8 cellular contexts compared by ENCODE assay signal in the genomic region with DNA sequence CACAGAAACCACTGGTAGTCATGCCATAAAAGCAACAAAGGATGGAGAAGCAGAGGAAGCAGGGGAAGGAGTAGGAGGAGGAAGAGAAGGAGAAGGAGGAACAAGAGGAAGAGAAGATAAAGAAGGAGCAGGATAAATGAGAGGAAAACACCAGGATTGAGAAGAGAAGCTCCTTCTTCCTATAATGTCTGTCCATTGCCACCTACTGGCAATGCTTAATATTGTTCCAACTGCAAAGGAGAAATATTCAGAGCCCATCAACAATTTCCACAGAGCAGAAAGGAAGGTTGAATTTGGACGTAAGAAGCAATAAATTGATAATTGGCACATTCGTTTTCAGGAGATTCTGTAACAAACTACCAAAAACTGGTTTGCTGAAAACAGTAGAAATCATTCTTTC.
DNase-seq lines count a peak whose midpoint lies in the region; ATAC-seq, FAIRE-seq and TF ChIP-seq lines count a peak whose summit lies in the region.

No MANE protein-coding gene starts in this region.

- no peak overlapping the region for H3K4ac ChIP-seq in H1 (replicated peaks; ENCODE audit: insufficient read length, low read depth, low read length)

- H3K9me3 ChIP-seq in heart right ventricle (peaks cover 0 to 3% (median 0%) of the 10 kb centered on the region in 11 donors), H1 (ENCODE audit: insufficient read depth in 2 of 2, low read depth in 1 of 2, low read length in 1 of 2) (no peaks in the 10 kb centered on the region)

- no peak overlapping the region for H4K5ac ChIP-seq in H1 (ENCODE audit: insufficient read length, low read depth, low read length)

- no peaks in the 10 kb centered on the region for H3K23me2 ChIP-seq in H1 (ENCODE audit: low read depth, low read length)

- H3K27ac ChIP-seq in heart right ventricle: no peak overlapping the region
- no peak overlapping the region for H3K27ac ChIP-seq in H1 (ENCODE audit: low read depth, low read length)

- H4K91ac ChIP-seq in H1 (replicated peaks; ENCODE audit: insufficient read length, low read length): no peak overlapping the region

- H2BK15ac ChIP-seq in H1 (ENCODE audit: low read length): no peak overlapping the region

- H3K14ac ChIP-seq in H1 (ENCODE audit: insufficient read length): no peak overlapping the region

- H3K23ac ChIP-seq in H1 (ENCODE audit: insufficient read length): no peak overlapping the region

- H3K79me2 ChIP-seq in H1 (ENCODE audit: control insufficient read depth in 1 of 2, insufficient read depth in 2 of 2, low read length in 2 of 2): no peaks in the 10 kb centered on the region

- H3K9ac ChIP-seq in H1 (replicated peaks in 1 of 4; ENCODE audit: extremely low read depth in 1 of 4, low read depth in 3 of 4, low read length in 3 of 4): no peak overlapping the region

- H3K4me3 ChIP-seq in heart right ventricle: no peak overlapping the region
- H3K4me3 ChIP-seq in H1 (ENCODE audit: extremely low read depth in 1 of 4, insufficient read depth in 2 of 4, low read depth in 3 of 4, low read length in 4 of 4): no peak overlapping the region
- H3K4me3 ChIP-seq in retinal pigment epithelial cell (ENCODE audit: low read length): no peak overlapping the region

- no peak overlapping the region for H2BK5ac ChIP-seq in H1 (ENCODE audit: low read depth, low read length)

- H2AK5ac ChIP-seq in H1 (ENCODE audit: low read depth, low read length): no peak overlapping the region

- 20 to 46% methylated on average over 2 of the region's 2 CpGs for WGBS in heart right ventricle, 2 donors
- WGBS in H1 (ENCODE audit: extremely low coverage in 1 of 2, insufficient coverage in 1 of 2, insufficient read length in 1 of 2, insufficient replicate concordance in 2 of 2, low coverage in 1 of 2, low lambda C conversion rate in 2 of 2, missing lambda C conversion rate in 1 of 2), 2 experiments: 76% methylated on average over 2 of the region's 2 CpGs; no CpG with 5 or more reads in 1 of the 2 experiments

- peak; percentile 71 to 78 for TF ChIP-seq RAD21 in H1 (IDR thresholded peaks at IDR 0.05 in 1 of 2, conservative IDR thresholded peaks at IDR 0.05 in 1 of 2; ENCODE audit: low read depth in 2 of 2, low read length in 2 of 2)

- intact Hi-C loops in heart right ventricle (cut with DNase I): loop anchor here in 2 of 10 donors (5.0 to 10.0 kb wide), 2 partner anchors 687 to 1089 kb away; no protein-coding TSS in a partner anchor
- intact Hi-C loops in cardiac septum (cut with DNase I): no loop called here

- TF ChIP-seq POLR2A in H1 (IDR thresholded peaks at IDR 0.05; ENCODE audit: control extremely low read depth in 1 of 2, low read depth in 2 of 2, low read length in 2 of 2): no peak

- POLR2A ChIA-PET in H1 (lab: Charles Lee; ENCODE audit: partially characterized antibody): interaction anchor here (0.6 kb wide), 1 partner anchor 309 kb away, joined by 3 read pairs; no protein-coding TSS in a partner anchor

- no peak for DNase-seq in heart right ventricle
- DNase-seq in cardiac septum (ENCODE audit: low spot score): no peak
- peak; percentile 52 for DNase-seq in NCI-H2171 treated with DMSO at 0.1 percent for 48 hours (lab: John Stamatoyannopoulos, UW)
- no peak for DNase-seq in H1 (ENCODE audit: low read depth in 1 of 2, low spot score in 2 of 2)
- no peak for DNase-seq in retinal pigment epithelial cell (ENCODE audit: low read depth)

- no peaks in the 10 kb centered on the region for H3K27me3 ChIP-seq in heart right ventricle
- no peaks in the 10 kb centered on the region for H3K27me3 ChIP-seq in H1 (replicated peaks in 1 of 4; ENCODE audit: control insufficient read depth in 3 of 4, extremely low read depth in 1 of 4, insufficient read depth in 3 of 4, low read length in 3 of 4)

- H2BK12ac ChIP-seq in H1 (ENCODE audit: low read depth, low read length): no peak overlapping the region

- H3K36me3 ChIP-seq in heart right ventricle: no peaks in the 10 kb centered on the region
- no peaks in the 10 kb centered on the region for H3K36me3 ChIP-seq in H1 (ENCODE audit: control insufficient read depth in 2 of 4, insufficient read depth in 4 of 4, low read length in 3 of 4)

- H4K20me1 ChIP-seq in H1 (replicated peaks in 1 of 2; ENCODE audit: control insufficient read depth in 1 of 2, insufficient read depth in 2 of 2, low read length in 2 of 2): no peaks in the 10 kb centered on the region

- H3K18ac ChIP-seq in H1 (ENCODE audit: extremely low read depth, low read length): no peak overlapping the region

- peak; percentile 45 for FAIRE-seq in H1 (lab: Jason Lieb, UNC)

- no peak overlapping the region for H3K4me2 ChIP-seq in H1 (ENCODE audit: insufficient read depth in 1 of 2, low read depth in 2 of 2, low read length in 2 of 2)

- no peak overlapping the region for H2BK120ac ChIP-seq in H1 (replicated peaks; ENCODE audit: low read depth, low read length)

- H3K4me1 ChIP-seq in heart right ventricle (peaks cover 0 to 4% (median 0%) of the 10 kb centered on the region in 9 donors), H1 (replicated peaks in 1 of 4; ENCODE audit: control insufficient read depth in 3 of 4, insufficient read depth in 4 of 4, low read length in 3 of 4) (no peaks in the 10 kb centered on the region)

- ATAC-seq in heart right ventricle (no peak), HG03469 (IDR thresholded peaks at IDR 0.05; ENCODE audit: unreplicated experiment) (no peak), HG03108 (IDR thresholded peaks at IDR 0.05; ENCODE audit: unreplicated experiment) (no peak), HG03039 (IDR thresholded peaks at IDR 0.05; ENCODE audit: unreplicated experiment) (no peak)

- H3K56ac ChIP-seq in H1 (replicated peaks; ENCODE audit: insufficient read length, low read depth, low read length): no peak overlapping the region

- peak overlapping the region; percentile 80 for H2AFZ ChIP-seq in H1 (ENCODE audit: low read length)

- H3K79me1 ChIP-seq in H1 (ENCODE audit: low read depth, low read length): no peaks in the 10 kb centered on the region

- no peak for TF ChIP-seq EP300 in H1 (IDR thresholded peaks at IDR 0.05; ENCODE audit: borderline replicate concordance in 1 of 2, low read depth in 2 of 2, low read length in 2 of 2)

- H2BK20ac ChIP-seq in H1 (ENCODE audit: low read length): no peak overlapping the region

- CTCF ChIA-PET in H1 (lab: Charles Lee; ENCODE audit: partially characterized antibody): interaction anchor here (0.6 to 0.9 kb wide), 3 partner anchors 11 to 484 kb away, joined by 3 to 4 read pairs (median 3); no protein-coding TSS in a partner anchor

- TF ChIP-seq CTCF in heart right ventricle (IDR thresholded peaks at IDR 0.05): peak in 8 of 9 donors; percentile 6 to 54 (median 44)
- TF ChIP-seq CTCF in H1 (IDR thresholded peaks at IDR 0.05; ENCODE audit: control extremely low read depth in 1 of 3, insufficient read depth in 1 of 3, low read depth in 1 of 3, low read length in 3 of 3): peak in 2 of 3 experiments; percentile 28 to 61; a peak in 2 of 4 replicates
- peak; percentile 70 for TF ChIP-seq CTCF in retinal pigment epithelial cell (conservative IDR thresholded peaks at IDR 0.05; ENCODE audit: low read depth, low read length)

- no peak overlapping the region for H4K8ac ChIP-seq in H1 (ENCODE audit: extremely low read depth, insufficient read depth, low read length)

TF ChIP-seq in H1, 55 proteins besides CTCF, POLR2A, EP300 and RAD21:
- TF ChIP-seq NRF1 (IDR thresholded peaks at IDR 0.05; ENCODE audit: low read depth, low read length) (no peak), SP1 (IDR thresholded peaks at IDR 0.05; ENCODE audit: low read depth, low read length) (no peak), KDM5A (IDR thresholded peaks at IDR 0.05; ENCODE audit: low read length) (no peak), SRF (IDR thresholded peaks at IDR 0.05; ENCODE audit: low read depth, low read length) (no peak), CHD1 (IDR thresholded peaks at IDR 0.05; ENCODE audit: low read depth, low read length) (no peak), YY1 (IDR thresholded peaks at IDR 0.05; ENCODE audit: low read depth, low read length) (no peak), TCF12 (IDR thresholded peaks at IDR 0.05; ENCODE audit: low read depth, low read length) (no peak)
- TF ChIP-seq, protein P1, sequence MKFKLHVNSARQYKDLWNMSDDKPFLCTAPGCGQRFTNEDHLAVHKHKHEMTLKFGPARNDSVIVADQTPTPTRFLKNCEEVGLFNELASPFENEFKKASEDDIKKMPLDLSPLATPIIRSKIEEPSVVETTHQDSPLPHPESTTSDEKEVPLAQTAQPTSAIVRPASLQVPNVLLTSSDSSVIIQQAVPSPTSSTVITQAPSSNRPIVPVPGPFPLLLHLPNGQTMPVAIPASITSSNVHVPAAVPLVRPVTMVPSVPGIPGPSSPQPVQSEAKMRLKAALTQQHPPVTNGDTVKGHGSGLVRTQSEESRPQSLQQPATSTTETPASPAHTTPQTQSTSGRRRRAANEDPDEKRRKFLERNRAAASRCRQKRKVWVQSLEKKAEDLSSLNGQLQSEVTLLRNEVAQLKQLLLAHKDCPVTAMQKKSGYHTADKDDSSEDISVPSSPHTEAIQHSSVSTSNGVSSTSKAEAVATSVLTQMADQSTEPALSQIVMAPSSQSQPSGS (IDR thresholded peaks at IDR 0.05; ENCODE audit: low read length): no peak
TF ChIP-seq in H1: peak in this region for 0.
